Comparison of ENCODE assay signal across 9 cellular contexts in genomic region chr20:5402903-5403531, GRCh38.
A peak's percentile ranks its signal among the peaks of the same experiment; 100 is the strongest.
DNase-seq lines count a peak whose midpoint lies in the region; ATAC-seq and TF ChIP-seq lines count a peak whose summit lies in the region.
"Had no signal": no experiment of that assay in that cellular context is flagged by ENCODE, and none has a peak within 500 bp of the region (broad histone marks: within the 10 kb centered on the region; RNA-seq: fewer than 3 reads in every experiment).

No MANE protein-coding gene starts in this region.

- H3K27me3 ChIP-seq in BE2C = no peaks in the 10 kb centered on the region
- H3K27me3 ChIP-seq in SK-N-SH (ENCODE audit: insufficient read depth) = no peaks in the 10 kb centered on the region
- no peaks in the 10 kb centered on the region for H3K27me3 ChIP-seq in hepatocyte
- H3K27me3 ChIP-seq in gastroesophageal sphincter = no peaks in the 10 kb centered on the region
- no peaks in the 10 kb centered on the region for H3K27me3 ChIP-seq in CD4-positive, alpha-beta T cell (ENCODE audit: control insufficient read depth, insufficient read depth, low read length)
- H3K27me3 ChIP-seq: upper lobe of left lung had no signal

- H4K20me1 ChIP-seq in SK-N-SH (ENCODE audit: insufficient read depth) (no peaks in the 10 kb centered on the region), hepatocyte (ENCODE audit: insufficient read depth, poor library complexity, severe bottlenecking) (no peaks in the 10 kb centered on the region)

- CTCF ChIA-PET in SK-N-SH (lab: Yijun Ruan, JAX) = interaction anchor here (1.1 to 6.0 kb wide), 6 partner anchors 8 to 198 kb away, joined by 3 to 50 read pairs (median 6); no protein-coding TSS in a partner anchor
- CTCF ChIA-PET in CD4-positive, alpha-beta T cell (lab: Charles Lee) = no interaction called here

- DNase-seq in BE2C (peak; percentile 66), SK-N-SH (no peak), hepatocyte (ENCODE audit: low spot score) (peak; percentile 35)
- DNase-seq in CD4-positive, alpha-beta T cell = no peak
- DNase-seq: upper lobe of left lung had no signal

- H3K36me3 Mint-ChIP-seq in CD4-positive, alpha-beta T cell (ENCODE audit: low read depth) = no peaks in the 10 kb centered on the region

- H3K27ac Mint-ChIP-seq in CD4-positive, alpha-beta T cell = no peak overlapping the region

- no peak for TF ChIP-seq POLR2A in gastroesophageal sphincter (IDR thresholded peaks at IDR 0.05)

- TF ChIP-seq EP300 in SK-N-SH (IDR thresholded peaks at IDR 0.05; ENCODE audit: borderline replicate concordance in 1 of 2, low read depth in 1 of 2, low read length in 1 of 2) (no peak), gastroesophageal sphincter (IDR thresholded peaks at IDR 0.05) (no peak)

- H3K9me2 ChIP-seq in SK-N-SH = no peaks in the 10 kb centered on the region
- H3K9me2 ChIP-seq in hepatocyte (replicated peaks; ENCODE audit: insufficient read depth) = no peaks in the 10 kb centered on the region

- TF ChIP-seq RAD21 in SK-N-SH (IDR thresholded peaks at IDR 0.05; ENCODE audit: low read length) = peak; percentile 38

- H2AFZ ChIP-seq in SK-N-SH (ENCODE audit: low read depth) = no peak overlapping the region
- no peak overlapping the region for H2AFZ ChIP-seq in hepatocyte

- no peak overlapping the region for H3K9ac ChIP-seq in SK-N-SH

- no peaks in the 10 kb centered on the region; the same call in 1 of the 2 replicates for H3K4me1 ChIP-seq in BE2C
- peaks cover 0 to 12% of the 10 kb centered on the region in 2 experiments; a peak in 2 of 4 replicates for H3K4me1 ChIP-seq in SK-N-SH (ENCODE audit: control insufficient read depth in 1 of 2, insufficient read depth in 2 of 2, low read depth in 1 of 2, low read length in 1 of 2)
- no peaks in the 10 kb centered on the region for H3K4me1 ChIP-seq in hepatocyte (ENCODE audit: insufficient read depth)
- H3K4me1 ChIP-seq in gastroesophageal sphincter = no peaks in the 10 kb centered on the region
- H3K4me1 ChIP-seq: upper lobe of left lung had no signal

- H3K4me3 ChIP-seq in BE2C (ENCODE audit: low read depth, low read length) (no peak overlapping the region), SK-N-SH (ENCODE audit: low read depth in 2 of 2, low read length in 1 of 2) (no peak overlapping the region; a peak in 1 of 4 replicates), hepatocyte (no peak overlapping the region), gastroesophageal sphincter (no peak overlapping the region)
- H3K4me3 ChIP-seq: upper lobe of left lung had no signal

- H3K4me2 ChIP-seq in SK-N-SH (no peak overlapping the region), hepatocyte (no peak overlapping the region)

- no peaks in the 10 kb centered on the region for H3K4me1 Mint-ChIP-seq in CD4-positive, alpha-beta T cell (ENCODE audit: low read depth)

- H3K27me3 Mint-ChIP-seq in CD4-positive, alpha-beta T cell = peaks cover 19% of the 10 kb centered on the region

- peak; percentile 88 for TF ChIP-seq CTCF in BE2C (IDR thresholded peaks at IDR 0.05; ENCODE audit: low read depth, low read length)
- peak; percentile 87 for TF ChIP-seq CTCF in GM12874 (IDR thresholded peaks at IDR 0.05; ENCODE audit: insufficient read depth, low read depth, low read length)
- peak; percentile 53 for TF ChIP-seq CTCF in SK-N-SH (IDR thresholded peaks at IDR 0.05)
- TF ChIP-seq CTCF in hepatocyte (IDR thresholded peaks at IDR 0.05; ENCODE audit: poor library complexity) = peak; percentile 35
- TF ChIP-seq CTCF in gastroesophageal sphincter (IDR thresholded peaks at IDR 0.05) = no peak
- TF ChIP-seq CTCF in CD4-positive, alpha-beta T cell (IDR thresholded peaks at IDR 0.05) = no peak

- H3K9me3 ChIP-seq in BE2C (no peaks in the 10 kb centered on the region), SK-N-SH (no peaks in the 10 kb centered on the region), hepatocyte (ENCODE audit: low read depth) (no peaks in the 10 kb centered on the region), gastroesophageal sphincter (peaks cover 0 to 16% (median 0%) of the 10 kb centered on the region in 3 donors)
- no peaks in the 10 kb centered on the region for H3K9me3 ChIP-seq in CD4-positive, alpha-beta T cell (ENCODE audit: control insufficient read depth, low read length)
- H3K9me3 ChIP-seq: upper lobe of left lung had no signal

- H3K36me3 ChIP-seq in BE2C = no peaks in the 10 kb centered on the region
- H3K36me3 ChIP-seq in SK-N-SH (replicated peaks in 1 of 2; ENCODE audit: control insufficient read depth in 1 of 2, insufficient read depth in 2 of 2, low read length in 1 of 2) = no peaks in the 10 kb centered on the region
- no peaks in the 10 kb centered on the region for H3K36me3 ChIP-seq in hepatocyte (replicated peaks; ENCODE audit: insufficient read depth, low read depth)
- no peaks in the 10 kb centered on the region for H3K36me3 ChIP-seq in gastroesophageal sphincter
- H3K36me3 ChIP-seq: upper lobe of left lung had no signal

- no peaks in the 10 kb centered on the region for H3K79me2 ChIP-seq in SK-N-SH (ENCODE audit: insufficient read depth)
- no peaks in the 10 kb centered on the region for H3K79me2 ChIP-seq in hepatocyte

- peaks cover 7% of the 10 kb centered on the region for H3K9me3 Mint-ChIP-seq in CD4-positive, alpha-beta T cell

- H3K27ac ChIP-seq in SK-N-SH (ENCODE audit: low read depth in 2 of 2, low read length in 1 of 2) (no peak overlapping the region; a peak in 1 of 4 replicates), hepatocyte (no peak overlapping the region), gastroesophageal sphincter (no peak overlapping the region)
- no peak overlapping the region for H3K27ac ChIP-seq in CD4-positive, alpha-beta T cell (ENCODE audit: low read depth, low read length)
- H3K27ac ChIP-seq: upper lobe of left lung had no signal

- peak; percentile 56 for ATAC-seq in HG03439 (IDR thresholded peaks at IDR 0.05; ENCODE audit: unreplicated experiment)
- no peak for ATAC-seq in gastroesophageal sphincter
- ATAC-seq in HG03378 (IDR thresholded peaks at IDR 0.05; ENCODE audit: unreplicated experiment) = no peak
- ATAC-seq in CD4-positive, alpha-beta T cell (ENCODE audit: poor library complexity) = no peak

- 14% methylated on average over 2 of the region's 3 CpGs for WGBS in SK-N-SH (ENCODE audit: low lambda C conversion rate)
- 21% methylated on average over 3 of the region's 3 CpGs for WGBS in hepatocyte (ENCODE audit: low lambda C conversion rate, missing lambda C conversion rate)
- 50% methylated on average over 1 of the region's 3 CpGs; no CpG with 5 or more reads in 1 of the 2 donors for WGBS in gastroesophageal sphincter (ENCODE audit: low coverage in 1 of 2), 2 donors

- H3F3A ChIP-seq in SK-N-SH (replicated peaks; ENCODE audit: insufficient read depth) = no peaks in the 10 kb centered on the region

- POLR2A ChIA-PET in SK-N-SH (lab: Yijun Ruan, JAX) = no interaction called here
- POLR2A ChIA-PET in CD4-positive, alpha-beta T cell (lab: Charles Lee) = no interaction called here

- intact Hi-C loops in CD4-positive, alpha-beta T cell (cut with DNase I, micrococcal nuclease) = no loop called here

- H3K4me3 Mint-ChIP-seq in CD4-positive, alpha-beta T cell = no peak overlapping the region

TF ChIP-seq in SK-N-SH, 30 proteins besides CTCF, POLR2A, EP300 and RAD21:
- no peak for TF ChIP-seq RCOR1 (IDR thresholded peaks at IDR 0.05; ENCODE audit: low read length)
- no peak for TF ChIP-seq PBX3 (IDR thresholded peaks at IDR 0.05)
TF ChIP-seq in SK-N-SH: peak in this region for 0.

Comparison
In these comparisons a context has a peak if more than half of its experiments do, and no peak if none do; other contexts are left out.
1. DNase-seq: peak in BE2C (single experiment) and hepatocyte (single experiment); none in SK-N-SH (single experiment) and CD4-positive, alpha-beta T cell (0 of 10).
2. CTCF ChIP-seq: peak in BE2C (single experiment), GM12874 (single experiment), SK-N-SH (single experiment) and hepatocyte (single experiment); none in gastroesophageal sphincter (0 of 4) and CD4-positive, alpha-beta T cell (single experiment).